ENCODE assay signal across 8 cellular contexts in the genomic region with DNA sequence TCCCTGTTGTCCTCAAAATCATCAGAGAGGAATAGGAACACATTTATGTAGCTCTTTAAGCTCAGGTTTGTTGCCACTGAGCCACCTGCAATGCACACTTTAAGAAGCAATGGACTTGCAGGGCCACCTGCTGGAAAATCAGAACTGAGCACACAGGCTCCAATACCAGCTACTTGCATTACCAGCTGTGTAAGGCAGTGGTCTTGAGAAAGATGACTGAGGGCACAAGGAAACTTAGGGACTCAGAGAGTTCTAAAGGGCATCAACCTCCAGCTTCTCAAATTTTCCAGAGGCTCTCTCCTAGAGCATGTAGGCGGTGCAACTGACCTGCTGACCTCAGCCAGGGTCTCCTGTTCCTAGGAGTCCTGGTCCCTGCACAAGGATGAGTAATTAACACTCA. TPM values are rescaled to one million over a fixed set of nuclear protein-coding genes. Genes with fewer than 3 reads are reported as not detected.
DNase-seq lines count a peak whose midpoint lies in the region; ATAC-seq and TF ChIP-seq lines count a peak whose summit lies in the region.

No MANE protein-coding gene starts in this region.

- H3K4me1 ChIP-seq in SK-N-SH (ENCODE audit: control insufficient read depth in 1 of 2, insufficient read depth in 2 of 2, low read depth in 1 of 2, low read length in 1 of 2) = peaks cover 0 to 4% of the 10 kb centered on the region in 2 experiments; a peak in 1 of 4 replicates
- peaks cover 0 to 27% (median 10%) of the 10 kb centered on the region in 3 donors for H3K4me1 ChIP-seq in gastroesophageal sphincter
- peaks cover 18 to 32% (median 28%) of the 10 kb centered on the region in 6 donors for H3K4me1 ChIP-seq in spleen

- H2AFZ ChIP-seq in SK-N-SH (ENCODE audit: low read depth) = no peak overlapping the region

- DNase-seq in SK-N-SH (no peak), NOMO-1 treated with DMSO at 0.1 percent for 48 hours (lab: John Stamatoyannopoulos, UW; ENCODE audit: unreplicated experiment) (peak; percentile 69), activated T-helper 1 cell treated with Interleukin-2 at 50 U/mL for 16 hours (ENCODE audit: low read depth) (peak; percentile 37), spleen (no peak), globus pallidus (ENCODE audit: low spot score) (no peak)

- no peaks in the 10 kb centered on the region for H3K9me2 ChIP-seq in SK-N-SH

- TF ChIP-seq CTCF in SK-N-SH (IDR thresholded peaks at IDR 0.05) = peak; percentile 51
- peak in 3 of 4 experiments; percentile 41 to 61 (median 46) for TF ChIP-seq CTCF in gastroesophageal sphincter (IDR thresholded peaks at IDR 0.05)
- peak in 10 of 11 experiments; percentile 45 to 72 (median 60) for TF ChIP-seq CTCF in spleen (IDR thresholded peaks at IDR 0.05 in 8 of 11, conservative IDR thresholded peaks at IDR 0.05 in 3 of 11)

- POLR2A ChIA-PET in SK-N-SH (lab: Yijun Ruan, JAX) = no interaction called here

- intact Hi-C loops in spleen (cut with DNase I; ENCODE audit: low total_unique reads) = loop anchor here (5.0 to 10.0 kb wide), 2 partner anchors 61 to 141 kb away; no protein-coding TSS in a partner anchor

- no peaks in the 10 kb centered on the region for H3F3A ChIP-seq in SK-N-SH (replicated peaks; ENCODE audit: insufficient read depth)

- peak; percentile 73 for TF ChIP-seq RAD21 in SK-N-SH (IDR thresholded peaks at IDR 0.05; ENCODE audit: low read length)

- H3K9me3 ChIP-seq in SK-N-SH (no peaks in the 10 kb centered on the region), gastroesophageal sphincter (peaks cover 0 to 9% (median 0%) of the 10 kb centered on the region in 3 donors), spleen (peaks cover 0 to 7% (median 2%) of the 10 kb centered on the region in 8 donors)

- no peak overlapping the region for H3K9ac ChIP-seq in SK-N-SH

- H3K36me3 ChIP-seq in SK-N-SH (replicated peaks in 1 of 2; ENCODE audit: control insufficient read depth in 1 of 2, insufficient read depth in 2 of 2, low read length in 1 of 2) (no peaks in the 10 kb centered on the region), gastroesophageal sphincter (no peaks in the 10 kb centered on the region), spleen (no peaks in the 10 kb centered on the region)

- CTCF ChIA-PET in SK-N-SH (lab: Yijun Ruan, JAX) = interaction anchor here (0.5 to 2.7 kb wide), 12 partner anchors 51 to 454 kb away, joined by 3 to 33 read pairs (median 4); no protein-coding TSS in a partner anchor

- ATAC-seq in SK-N-SH treated with all-trans-retinoic acid at 6 μM for 48 hours (no peak), HG03442 (IDR thresholded peaks at IDR 0.05; ENCODE audit: unreplicated experiment) (peak; percentile 19), gastroesophageal sphincter (no peak)

- no peak for TF ChIP-seq EP300 in SK-N-SH (IDR thresholded peaks at IDR 0.05; ENCODE audit: borderline replicate concordance in 1 of 2, low read depth in 1 of 2, low read length in 1 of 2)
- TF ChIP-seq EP300 in gastroesophageal sphincter (IDR thresholded peaks at IDR 0.05) = no peak

- H4K20me1 ChIP-seq in SK-N-SH (ENCODE audit: insufficient read depth) = no peaks in the 10 kb centered on the region

- H3K4me2 ChIP-seq in SK-N-SH = no peak overlapping the region

- H3K27ac ChIP-seq in SK-N-SH (ENCODE audit: low read depth in 2 of 2, low read length in 1 of 2) (no peak overlapping the region), gastroesophageal sphincter (no peak overlapping the region), spleen (peak overlapping the region in 1 of 8 donors; percentile 48)

- H3K4me3 ChIP-seq in SK-N-SH (ENCODE audit: low read depth in 2 of 2, low read length in 1 of 2) (no peak overlapping the region), gastroesophageal sphincter (no peak overlapping the region), spleen (no peak overlapping the region)

- H3K79me2 ChIP-seq in SK-N-SH (ENCODE audit: insufficient read depth) = peaks cover 23% of the 10 kb centered on the region

- 25% methylated on average over 1 of the region's 1 CpG for WGBS in SK-N-SH (ENCODE audit: low lambda C conversion rate)
- no CpG with 5 or more reads among the region's 1 CpG for WGBS in gastroesophageal sphincter (ENCODE audit: low coverage in 1 of 2), 2 donors
- WGBS in spleen, 5 donors = 50 to 92% (median 67%) methylated on average over 1 of the region's 1 CpG

- TF ChIP-seq POLR2A in gastroesophageal sphincter (IDR thresholded peaks at IDR 0.05) = no peak
- TF ChIP-seq POLR2A in spleen (IDR thresholded peaks at IDR 0.05) = no peak

- peaks cover 36% of the 10 kb centered on the region for H3K27me3 ChIP-seq in SK-N-SH (ENCODE audit: insufficient read depth)
- H3K27me3 ChIP-seq in gastroesophageal sphincter = no peaks in the 10 kb centered on the region
- no peaks in the 10 kb centered on the region for H3K27me3 ChIP-seq in spleen (replicated peaks in 1 of 7)

TF ChIP-seq in SK-N-SH, 30 proteins besides CTCF, POLR2A, EP300 and RAD21 (continues in another document):
- no peak for TF ChIP-seq TCF12 (IDR thresholded peaks at IDR 0.05)
- TF ChIP-seq ELF1 (IDR thresholded peaks at IDR 0.05) = no peak
- no peak for TF ChIP-seq MEF2A (IDR thresholded peaks at IDR 0.05; ENCODE audit: borderline replicate concordance, low read depth)
- TF ChIP-seq, protein P1, sequence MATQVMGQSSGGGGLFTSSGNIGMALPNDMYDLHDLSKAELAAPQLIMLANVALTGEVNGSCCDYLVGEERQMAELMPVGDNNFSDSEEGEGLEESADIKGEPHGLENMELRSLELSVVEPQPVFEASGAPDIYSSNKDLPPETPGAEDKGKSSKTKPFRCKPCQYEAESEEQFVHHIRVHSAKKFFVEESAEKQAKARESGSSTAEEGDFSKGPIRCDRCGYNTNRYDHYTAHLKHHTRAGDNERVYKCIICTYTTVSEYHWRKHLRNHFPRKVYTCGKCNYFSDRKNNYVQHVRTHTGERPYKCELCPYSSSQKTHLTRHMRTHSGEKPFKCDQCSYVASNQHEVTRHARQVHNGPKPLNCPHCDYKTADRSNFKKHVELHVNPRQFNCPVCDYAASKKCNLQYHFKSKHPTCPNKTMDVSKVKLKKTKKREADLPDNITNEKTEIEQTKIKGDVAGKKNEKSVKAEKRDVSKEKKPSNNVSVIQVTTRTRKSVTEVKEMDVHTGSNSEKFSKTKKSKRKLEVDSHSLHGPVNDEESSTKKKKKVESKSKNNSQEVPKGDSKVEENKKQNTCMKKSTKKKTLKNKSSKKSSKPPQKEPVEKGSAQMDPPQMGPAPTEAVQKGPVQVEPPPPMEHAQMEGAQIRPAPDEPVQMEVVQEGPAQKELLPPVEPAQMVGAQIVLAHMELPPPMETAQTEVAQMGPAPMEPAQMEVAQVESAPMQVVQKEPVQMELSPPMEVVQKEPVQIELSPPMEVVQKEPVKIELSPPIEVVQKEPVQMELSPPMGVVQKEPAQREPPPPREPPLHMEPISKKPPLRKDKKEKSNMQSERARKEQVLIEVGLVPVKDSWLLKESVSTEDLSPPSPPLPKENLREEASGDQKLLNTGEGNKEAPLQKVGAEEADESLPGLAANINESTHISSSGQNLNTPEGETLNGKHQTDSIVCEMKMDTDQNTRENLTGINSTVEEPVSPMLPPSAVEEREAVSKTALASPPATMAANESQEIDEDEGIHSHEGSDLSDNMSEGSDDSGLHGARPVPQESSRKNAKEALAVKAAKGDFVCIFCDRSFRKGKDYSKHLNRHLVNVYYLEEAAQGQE (IDR thresholded peaks at IDR 0.05; ENCODE audit: low read depth, low read length) = no peak

TF ChIP-seq in SK-N-SH treated with all-trans-retinoic acid at 6 μM for 48 hours, 23 proteins besides CTCF, POLR2A, EP300 and RAD21 (continues in another document):
- TF ChIP-seq, protein P2, sequence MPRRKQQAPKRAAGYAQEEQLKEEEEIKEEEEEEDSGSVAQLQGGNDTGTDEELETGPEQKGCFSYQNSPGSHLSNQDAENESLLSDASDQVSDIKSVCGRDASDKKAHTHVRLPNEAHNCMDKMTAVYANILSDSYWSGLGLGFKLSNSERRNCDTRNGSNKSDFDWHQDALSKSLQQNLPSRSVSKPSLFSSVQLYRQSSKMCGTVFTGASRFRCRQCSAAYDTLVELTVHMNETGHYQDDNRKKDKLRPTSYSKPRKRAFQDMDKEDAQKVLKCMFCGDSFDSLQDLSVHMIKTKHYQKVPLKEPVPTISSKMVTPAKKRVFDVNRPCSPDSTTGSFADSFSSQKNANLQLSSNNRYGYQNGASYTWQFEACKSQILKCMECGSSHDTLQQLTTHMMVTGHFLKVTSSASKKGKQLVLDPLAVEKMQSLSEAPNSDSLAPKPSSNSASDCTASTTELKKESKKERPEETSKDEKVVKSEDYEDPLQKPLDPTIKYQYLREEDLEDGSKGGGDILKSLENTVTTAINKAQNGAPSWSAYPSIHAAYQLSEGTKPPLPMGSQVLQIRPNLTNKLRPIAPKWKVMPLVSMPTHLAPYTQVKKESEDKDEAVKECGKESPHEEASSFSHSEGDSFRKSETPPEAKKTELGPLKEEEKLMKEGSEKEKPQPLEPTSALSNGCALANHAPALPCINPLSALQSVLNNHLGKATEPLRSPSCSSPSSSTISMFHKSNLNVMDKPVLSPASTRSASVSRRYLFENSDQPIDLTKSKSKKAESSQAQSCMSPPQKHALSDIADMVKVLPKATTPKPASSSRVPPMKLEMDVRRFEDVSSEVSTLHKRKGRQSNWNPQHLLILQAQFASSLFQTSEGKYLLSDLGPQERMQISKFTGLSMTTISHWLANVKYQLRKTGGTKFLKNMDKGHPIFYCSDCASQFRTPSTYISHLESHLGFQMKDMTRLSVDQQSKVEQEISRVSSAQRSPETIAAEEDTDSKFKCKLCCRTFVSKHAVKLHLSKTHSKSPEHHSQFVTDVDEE (CRISPR knock-in tag; IDR thresholded peaks at IDR 0.05) = no peak

RNA-seq across cellular contexts. Expression of a gene that starts 2.5 kb away (rescaled TPM):
- polyA plus RNA-seq in SK-N-SH (2012; rRNA removed) (78.5 and 84.9 TPM in 2 replicates), spleen (100 to 1,000 TPM; 102 to 168 (median 123) TPM)
- polyA plus RNA-seq in SK-N-SH (2012; cell fraction: cytosol; rRNA removed) = 67.8 and 70.5 TPM in 2 replicates
- 99.2 and 102 TPM in 2 replicates for polyA plus RNA-seq in SK-N-SH (2012; cell fraction: nucleus; rRNA removed)
- total RNA-seq in gastroesophageal sphincter (10 to 100 TPM; 37.5 to 48.9 (median 48.0) TPM), spleen (100 to 1,000 TPM; 219 to 310 (median 291) TPM)

RNA-seq across cellular contexts. Expression of a gene that starts 36.6 kb away (rescaled TPM):
- polyA plus RNA-seq in SK-N-SH (2012; rRNA removed) = not detected in 2 replicates
- not detected in 2 replicates for polyA plus RNA-seq in SK-N-SH (2012; cell fraction: cytosol; rRNA removed)
- not detected in 2 replicates for polyA plus RNA-seq in SK-N-SH (2012; cell fraction: nucleus; rRNA removed)
- under 1 TPM in 2 of 4 donors, not detected in 2; 0.13 to 0.42 TPM for total RNA-seq in gastroesophageal sphincter
- total RNA-seq in spleen = under 1 TPM in 2 of 7 donors, not detected in 5; 0.34 to 0.51 TPM
- polyA plus RNA-seq in spleen = under 1 TPM in 2 of 3 donors, not detected in 1; 0.10 to 0.23 TPM

RNA-seq across cellular contexts. Expression of a gene that starts 40.6 kb away (rescaled TPM):
- not detected in 2 replicates for polyA plus RNA-seq in SK-N-SH (2012; rRNA removed)
- polyA plus RNA-seq in SK-N-SH (2012; cell fraction: cytosol; rRNA removed) = not detected in 2 replicates
- not detected in 2 replicates for polyA plus RNA-seq in SK-N-SH (2012; cell fraction: nucleus; rRNA removed)
- total RNA-seq in gastroesophageal sphincter = under 1 TPM in 1 of 4 donors, not detected in 3; 0.15 TPM
- under 1 TPM in 5 of 7 donors, not detected in 2; 0.13 to 0.59 (median 0.36) TPM for total RNA-seq in spleen
- under 1 TPM; 0.03 to 0.17 (median 0.13) TPM for polyA plus RNA-seq in spleen

Comparison
In these comparisons a context has a peak if more than half of its experiments do, and no peak if none do; other contexts are left out.
1. DNase-seq: peak in NOMO-1 treated with DMSO at 0.1 percent for 48 hours (single experiment) and activated T-helper 1 cell treated with Interleukin-2 at 50 U/mL for 16 hours (single experiment); none in SK-N-SH (single experiment), spleen (single experiment) and globus pallidus (single experiment).
2. RNA of a gene that starts 2.5 kb away (total RNA-seq): 219 to 310 TPM in spleen; 37.5 to 48.9 TPM in gastroesophageal sphincter; every median in the first group is over 4 times any median in the second.
3. Peak in every context shown above with its lines, with median percentiles within 50 percentile points of each other: CTCF ChIP-seq.